1 cellular context compared by ENCODE assay signal in the genomic region with DNA sequence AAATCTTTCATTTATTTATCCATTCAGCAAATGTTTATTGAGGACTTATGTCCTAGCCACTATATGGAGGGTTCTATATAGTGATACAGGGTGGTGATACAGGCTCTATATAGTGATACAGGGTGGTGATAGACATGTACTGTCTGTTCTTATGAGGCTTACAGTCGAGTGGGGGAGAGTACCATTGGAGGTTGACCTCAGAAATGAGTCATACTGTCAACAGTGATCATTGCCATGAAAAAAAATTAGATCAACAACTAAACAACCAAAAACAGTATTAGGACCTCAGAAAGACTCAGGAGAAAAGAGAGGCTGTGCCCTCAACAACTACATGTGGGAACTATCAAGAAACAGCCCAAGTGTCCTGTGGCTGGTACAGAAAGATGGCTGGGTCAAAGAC.
TF ChIP-seq lines count a peak whose summit lies in the region.

No MANE protein-coding gene starts in this region.

TF ChIP-seq in H1, 55 proteins besides CTCF, POLR2A, EP300 and RAD21:
- TF ChIP-seq CHD1 (IDR thresholded peaks at IDR 0.05; ENCODE audit: low read depth, low read length), result no peak
- TF ChIP-seq EGR1 (IDR thresholded peaks at IDR 0.05; ENCODE audit: borderline replicate concordance, low read depth, low read length), result no peak
- no peak for TF ChIP-seq PHF8 (conservative IDR thresholded peaks at IDR 0.05; ENCODE audit: low read depth, low read length)
- TF ChIP-seq KDM5A (IDR thresholded peaks at IDR 0.05; ENCODE audit: low read length), result no peak
- TF ChIP-seq, protein P1, sequence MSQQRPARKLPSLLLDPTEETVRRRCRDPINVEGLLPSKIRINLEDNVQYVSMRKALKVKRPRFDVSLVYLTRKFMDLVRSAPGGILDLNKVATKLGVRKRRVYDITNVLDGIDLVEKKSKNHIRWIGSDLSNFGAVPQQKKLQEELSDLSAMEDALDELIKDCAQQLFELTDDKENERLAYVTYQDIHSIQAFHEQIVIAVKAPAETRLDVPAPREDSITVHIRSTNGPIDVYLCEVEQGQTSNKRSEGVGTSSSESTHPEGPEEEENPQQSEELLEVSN (IDR thresholded peaks at IDR 0.05), result no peak
- no peak for TF ChIP-seq TAF7 (optimal IDR thresholded peaks at IDR 0.05; ENCODE audit: borderline replicate concordance, low read depth, low read length)
